In genomic region chr7:90596745-90597526, GRCh38 we compare ENCODE assay signal across 8 cellular contexts. TPM values are rescaled to one million over a fixed set of nuclear protein-coding genes. Genes with fewer than 3 reads are reported as not detected.
A peak's percentile ranks its signal among the peaks of the same experiment; 100 is the strongest.
DNase-seq lines count a peak whose midpoint lies in the region; ATAC-seq, FAIRE-seq and TF ChIP-seq lines count a peak whose summit lies in the region.

No MANE protein-coding gene starts in this region.

- H3K27me3 ChIP-seq in mesendoderm (ENCODE audit: insufficient read depth, low read length, poor library complexity) (no peaks in the 10 kb centered on the region), uterus (no peaks in the 10 kb centered on the region)

- H3K4me3 ChIP-seq in AG04449 (ENCODE audit: low read depth, low read length) (peak overlapping the region; percentile 72), mesendoderm (ENCODE audit: low read length) (peak overlapping the region; percentile 79), uterus (peak overlapping the region; percentile 61 to 70)

- H3K4me1 ChIP-seq in mesendoderm (ENCODE audit: control insufficient read depth, low read depth, low read length) (no peaks in the 10 kb centered on the region), uterus (no peaks in the 10 kb centered on the region)

- H4K8ac ChIP-seq in mesendoderm (ENCODE audit: low read depth, low read length) = no peak overlapping the region

- POLR2A ChIA-PET in AG04449 (lab: Yijun Ruan, JAX) = interaction anchor here (1.2 kb wide), 1 partner anchor 668 kb away, joined by 3 read pairs; no protein-coding TSS in a partner anchor

- peak overlapping the region; percentile 96 for H3K56ac ChIP-seq in mesendoderm (ENCODE audit: low read length)

- peak overlapping the region; percentile 93 for H3K4me3 Mint-ChIP-seq in dendritic cell treated with granulocyte-macrophage colony-stimulating factor and Interleukin-4, amounts not matched to agents 40 ng/mL and 50 ng/mL, for 4 days

- H3K27ac Mint-ChIP-seq in dendritic cell treated with granulocyte-macrophage colony-stimulating factor and Interleukin-4, amounts not matched to agents 40 ng/mL and 50 ng/mL, for 4 days = peak overlapping the region; percentile 94

- H3K9me3 Mint-ChIP-seq in dendritic cell treated with granulocyte-macrophage colony-stimulating factor and Interleukin-4, amounts not matched to agents 40 ng/mL and 50 ng/mL, for 4 days = no peaks in the 10 kb centered on the region

- peak overlapping the region; percentile 89 for H3K4ac ChIP-seq in mesendoderm (ENCODE audit: low read depth, low read length)

- intact Hi-C loops in dendritic cell treated with granulocyte-macrophage colony-stimulating factor and Interleukin-4, amounts not matched to agents 40 ng/mL and 50 ng/mL, for 4 days (cut with micrococcal nuclease) = loop anchor here (5.0 kb wide), 2 partner anchors 250 to 665 kb away; partner anchors contain the start of genes FZD1 and GTPBP10
- intact Hi-C loops in uterus (cut with DNase I; ENCODE audit: low total_unique reads) = no loop called here

- peaks cover 7% of the 10 kb centered on the region for H3K36me3 Mint-ChIP-seq in dendritic cell treated with granulocyte-macrophage colony-stimulating factor and Interleukin-4, amounts not matched to agents 40 ng/mL and 50 ng/mL, for 4 days (ENCODE audit: low read depth)

- no peaks in the 10 kb centered on the region for H3K9me3 ChIP-seq in uterus

- ATAC-seq in HG02763 (IDR thresholded peaks at IDR 0.05; ENCODE audit: unreplicated experiment) = peak; percentile 19

- peak overlapping the region; percentile 94 for H2BK15ac ChIP-seq in mesendoderm (replicated peaks; ENCODE audit: low read depth)

- peaks cover 19% of the 10 kb centered on the region for H3K27me3 Mint-ChIP-seq in dendritic cell treated with granulocyte-macrophage colony-stimulating factor and Interleukin-4, amounts not matched to agents 40 ng/mL and 50 ng/mL, for 4 days

- H4K5ac ChIP-seq in mesendoderm (ENCODE audit: low read length) = no peak overlapping the region

- peak overlapping the region; percentile 90 for H3K27ac ChIP-seq in mesendoderm (ENCODE audit: low read depth, low read length)
- peak overlapping the region; percentile 86 to 92 for H3K27ac ChIP-seq in uterus

- no CpG with 5 or more reads among the region's 41 CpGs for WGBS in mesendoderm (ENCODE audit: extremely low coverage, insufficient coverage, low lambda C conversion rate)

- peak overlapping the region; percentile 84 for H3K4me2 ChIP-seq in mesendoderm (ENCODE audit: low read length)

- H3K79me2 ChIP-seq in mesendoderm (ENCODE audit: control insufficient read depth, insufficient read depth, low read length) = peaks cover 18% of the 10 kb centered on the region

- TF ChIP-seq CTCF in AG04449 (IDR thresholded peaks at IDR 0.05; ENCODE audit: insufficient read depth, low read length, missing control alignments) (no peak), uterus (IDR thresholded peaks at IDR 0.05) (no peak)

- H3K4me1 Mint-ChIP-seq in dendritic cell treated with granulocyte-macrophage colony-stimulating factor and Interleukin-4, amounts not matched to agents 40 ng/mL and 50 ng/mL, for 4 days (ENCODE audit: low read depth) = peaks cover 38% of the 10 kb centered on the region

- H3K9ac ChIP-seq in mesendoderm (ENCODE audit: low read length) = peak overlapping the region; percentile 84

- H2BK120ac ChIP-seq in mesendoderm (ENCODE audit: low read depth, low read length) = peak overlapping the region; percentile 79

- no peak overlapping the region for H2AK5ac ChIP-seq in mesendoderm (ENCODE audit: low read length)

- peak; percentile 93 for FAIRE-seq in GM12892 (lab: Jason Lieb, UNC)

- TF ChIP-seq POLR2A in GM12892 (IDR thresholded peaks at IDR 0.05; ENCODE audit: low read depth, low read length) = no peak
- no peak for TF ChIP-seq POLR2A in uterus (IDR thresholded peaks at IDR 0.05)

- no peak overlapping the region for H3K23ac ChIP-seq in mesendoderm (ENCODE audit: low read length)

- peaks cover 2% of the 10 kb centered on the region for H3K79me1 ChIP-seq in mesendoderm (ENCODE audit: low read length)

- CTCF ChIA-PET in AG04449 (lab: Yijun Ruan, JAX) = interaction anchor here (0.8 to 4.1 kb wide), 19 partner anchors 8 to 684 kb away, joined by 3 to 30 read pairs (median 4); no protein-coding TSS in a partner anchor

- H2BK5ac ChIP-seq in mesendoderm (ENCODE audit: low read length) = no peak overlapping the region

- H3K36me3 ChIP-seq in mesendoderm (ENCODE audit: control insufficient read depth, insufficient read depth, low read length) (no peaks in the 10 kb centered on the region), uterus (no peaks in the 10 kb centered on the region)

- DNase-seq in AG04449 (ENCODE audit: low read depth, low spot score) (no peak), GM12892 (ENCODE audit: insufficient read length) (no peak), NCI-H524 treated with DMSO at 0.1 percent for 48 hours (lab: John Stamatoyannopoulos, UW) (peak; percentile 38), mesendoderm (peak; percentile 54), uterus (no peak), NCI-H2196 (lab: John Stamatoyannopoulos, UW; ENCODE audit: unreplicated experiment) (no peak)

- H3K18ac ChIP-seq in mesendoderm (ENCODE audit: low read length) = peak overlapping the region; percentile 46

RNA-seq across cellular contexts. Expression of gene CDK14, which starts 0.8 kb away (rescaled TPM):
- polyA plus RNA-seq in GM12892 (2012; ENCODE audit: missing spikeins) = 4.2 TPM
- 16.3 TPM for polyA plus RNA-seq in mesendoderm (2013, experiment 1 of 2)
- 18.7 TPM for polyA plus RNA-seq in mesendoderm (2013, experiment 2 of 2)
- total RNA-seq in uterus = 10 to 100 TPM in 3 of 4 donors, 1 to 10 TPM in 1; 3.3 to 61.6 (median 38.7) TPM

Comparison
In these comparisons a context has a peak if more than half of its experiments do, and no peak if none do; other contexts are left out.
1. DNase-seq: peak in NCI-H524 treated with DMSO at 0.1 percent for 48 hours (single experiment) and mesendoderm (single experiment); none in AG04449 (single experiment), GM12892 (single experiment), uterus (0 of 2) and NCI-H2196 (single experiment).
2. Peak in every context shown above with its lines, with median percentiles within 50 percentile points of each other: H3K4me3 ChIP-seq.